In the genomic region with DNA sequence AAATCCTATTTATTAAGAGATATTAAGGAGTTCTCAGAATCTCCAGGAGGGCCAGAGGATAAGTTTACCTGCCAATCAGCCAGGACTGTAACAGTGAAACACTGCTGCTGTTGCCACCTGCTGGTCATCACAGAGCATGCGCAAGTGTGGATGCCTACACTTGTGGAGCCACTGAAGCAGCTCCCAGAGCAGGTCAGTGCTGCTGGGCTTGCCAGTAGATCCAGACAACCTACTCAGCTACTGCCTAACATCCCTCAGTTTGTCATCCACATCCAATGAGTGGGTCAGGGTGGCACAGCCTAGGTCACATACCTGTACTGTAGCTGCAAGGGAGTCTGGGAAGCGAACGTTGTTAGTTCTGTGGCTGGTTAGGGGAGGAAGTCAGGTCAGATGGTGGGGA, we compare ENCODE assay signal across 8 cellular contexts.
A peak's percentile ranks its signal among the peaks of the same experiment; 100 is the strongest.
DNase-seq lines count a peak whose midpoint lies in the region; ATAC-seq and TF ChIP-seq lines count a peak whose summit lies in the region.

No MANE protein-coding gene starts in this region.

- peak; percentile 64 for TF ChIP-seq CTCF in retinal pigment epithelial cell (conservative IDR thresholded peaks at IDR 0.05; ENCODE audit: low read depth, low read length)

- H3K4me3 ChIP-seq in retinal pigment epithelial cell (ENCODE audit: low read length) = no peak overlapping the region

- DNase-seq in NCI-H2227 (lab: John Stamatoyannopoulos, UW; ENCODE audit: unreplicated experiment) = peak; percentile 22
- no peak for DNase-seq in NCI-H2227 treated with DMSO at 0.1 percent for 48 hours (lab: John Stamatoyannopoulos, UW)
- DNase-seq in NCI-H69 (lab: John Stamatoyannopoulos, UW) = peak; percentile 74
- peak; percentile 51 for DNase-seq in activated CD8-positive, alpha-beta memory T cell treated with anti-CD3 and anti-CD28 coated beads, Interleukin-2, amount 50 U/mL, for 4 hours
- peak; percentile 36 for DNase-seq in fibroblast of gingiva (ENCODE audit: low read depth)
- DNase-seq in retinal pigment epithelial cell (ENCODE audit: low read depth) = no peak
- DNase-seq in NCI-H1092 (lab: John Stamatoyannopoulos, UW) = no peak

- ATAC-seq in HG02798 (IDR thresholded peaks at IDR 0.05; ENCODE audit: poor library complexity, unreplicated experiment) = peak; percentile 79

Comparison
In these comparisons a context has a peak if more than half of its experiments do, and no peak if none do; other contexts are left out.
1. DNase-seq: peak in NCI-H2227 (single experiment), NCI-H69 (single experiment), activated CD8-positive, alpha-beta memory T cell treated with anti-CD3 and anti-CD28 coated beads, Interleukin-2, amount 50 U/mL, for 4 hours (single experiment) and fibroblast of gingiva (single experiment); none in NCI-H2227 treated with DMSO at 0.1 percent for 48 hours (single experiment), retinal pigment epithelial cell (single experiment) and NCI-H1092 (single experiment).